8 cellular contexts compared by ENCODE assay signal in genomic region chr3:129602730-129603560, GRCh38. TPM values are rescaled to one million over a fixed set of nuclear protein-coding genes. Genes with fewer than 3 reads are reported as not detected.
A peak's percentile ranks its signal among the peaks of the same experiment; 100 is the strongest.
DNase-seq lines count a peak whose midpoint lies in the region; ATAC-seq, FAIRE-seq and TF ChIP-seq lines count a peak whose summit lies in the region.

No MANE protein-coding gene starts in this region.

- ATAC-seq in omental fat pad (ENCODE audit: low FRiP score) (peak; percentile 35), HG03139 (IDR thresholded peaks at IDR 0.05; ENCODE audit: unreplicated experiment) (no peak)

- FAIRE-seq in RCC 7860 (lab: Jason Lieb, UNC): peak; percentile 65

- no peak for TF ChIP-seq CTCF in fibroblast of mammary gland (conservative IDR thresholded peaks at IDR 0.05; ENCODE audit: control insufficient read depth, insufficient read depth, low read depth, low read length)
- no peak for TF ChIP-seq CTCF in omental fat pad (IDR thresholded peaks at IDR 0.05)

- DNase-seq in AG20443 (ENCODE audit: low spot score) (peak; percentile 92), RCC 7860 (ENCODE audit: low spot score) (peak; percentile 63), fibroblast of mammary gland (ENCODE audit: low read depth) (peak; percentile 93), omental fat pad (ENCODE audit: low spot score) (no peak)
- no peak for DNase-seq in effector CD4-positive, alpha-beta T cell
- no peak for DNase-seq in activated effector memory CD4-positive, alpha-beta T cell treated with anti-CD3 and anti-CD28 coated beads, Interleukin-2, amount 50 U/mL, for 16 hours
- no peak for DNase-seq in activated CD4-positive, alpha-beta T cell treated with anti-CD3 and anti-CD28 coated beads, Interleukin-2, amount 50 U/mL, for 1 hour

- peak overlapping the region; percentile 21 for H3K4me3 ChIP-seq in fibroblast of mammary gland (ENCODE audit: control insufficient read depth, low read depth, low read length)

RNA-seq across cellular contexts. Expression of gene PLXND1, which starts 3.5 kb away (rescaled TPM):
- 100 to 1,000 TPM in 3 of 4 donors, 10 to 100 TPM in 1; 82.7 to 364 (median 170) TPM for total RNA-seq in omental fat pad

RNA-seq across cellular contexts. Expression of gene H1-8, which starts 60.0 kb away (rescaled TPM):
- not detected for total RNA-seq in omental fat pad

Comparison
In these comparisons a context has a peak if more than half of its experiments do, and no peak if none do; other contexts are left out.
1. DNase-seq: peak in AG20443 (single experiment), RCC 7860 (single experiment) and fibroblast of mammary gland (single experiment); none in omental fat pad (single experiment), effector CD4-positive, alpha-beta T cell (single experiment), activated effector memory CD4-positive, alpha-beta T cell treated with anti-CD3 and anti-CD28 coated beads, Interleukin-2, amount 50 U/mL, for 16 hours (single experiment) and activated CD4-positive, alpha-beta T cell treated with anti-CD3 and anti-CD28 coated beads, Interleukin-2, amount 50 U/mL, for 1 hour (single experiment).